In genomic region chr17:77436058-77436442, GRCh38 we compare ENCODE assay signal across 9 cellular contexts.
DNase-seq lines count a peak whose midpoint lies in the region; ATAC-seq, FAIRE-seq and TF ChIP-seq lines count a peak whose summit lies in the region.
"Had no signal": no experiment of that assay in that cellular context is flagged by ENCODE, and none has a peak within 500 bp of the region (broad histone marks: within the 10 kb centered on the region; RNA-seq: fewer than 3 reads in every experiment).

No MANE protein-coding gene starts in this region.

- H3K4me3 Mint-ChIP-seq in naive B cell, result peak overlapping the region in 6 of 8 donors; percentile 47 to 70 (median 58)

- peaks cover 69 to 98% (median 92%) of the 10 kb centered on the region in 3 donors for H3K4me1 Mint-ChIP-seq in naive B cell

- no peak for FAIRE-seq in H54 (lab: Jason Lieb, UNC)

- H3K9me3 ChIP-seq in BLaER1 (no peaks in the 10 kb centered on the region), ectodermal cell (ENCODE audit: control insufficient read depth, low read length) (no peaks in the 10 kb centered on the region)

- peak; percentile 86 for DNase-seq in NCI-H446 treated with DMSO at 0.1 percent for 48 hours (lab: John Stamatoyannopoulos, UW)
- no peak for DNase-seq in naive B cell
- no peak for DNase-seq in H54 (ENCODE audit: insufficient read length, low spot score)
- no peak for DNase-seq in stimulated activated CD4-positive, alpha-beta T cell treated with anti-CD3 and anti-CD28 coated beads, Interleukin-4, amount 100 ng/mL, for 4 hours
- DNase-seq in NCI-H1417 (lab: John Stamatoyannopoulos, UW), result no peak
- no peak for DNase-seq in GM19240 (ENCODE audit: insufficient read length, low spot score)
- DNase-seq: NCI-H187 treated with DMSO at 0.1 percent for 48 hours had no signal

- no peak for ATAC-seq in naive B cell (ENCODE audit: low read depth in 2 of 2)

- H3K27me3 Mint-ChIP-seq in naive B cell, result no peaks in the 10 kb centered on the region

- H3K4me2 ChIP-seq in BLaER1, result peak overlapping the region; percentile 99

- peak overlapping the region; percentile 58; the same call in 1 of the 2 replicates for H3K4me3 ChIP-seq in BLaER1
- H3K4me3 ChIP-seq in ectodermal cell (ENCODE audit: insufficient read depth, low read depth, low read length), result peak overlapping the region; percentile 20

- peak overlapping the region; percentile 99 for H3K27ac ChIP-seq in BLaER1
- peak overlapping the region; percentile 61 for H3K27ac ChIP-seq in ectodermal cell (ENCODE audit: insufficient read depth, low read depth, low read length, poor library complexity, severe bottlenecking)

- no peaks in the 10 kb centered on the region for H3K36me3 Mint-ChIP-seq in naive B cell

- peak overlapping the region in 3 of 6 donors; percentile 82 to 97 (median 84) for H3K27ac Mint-ChIP-seq in naive B cell

- H3K36me3 ChIP-seq in BLaER1 (no peaks in the 10 kb centered on the region), ectodermal cell (ENCODE audit: control insufficient read depth, insufficient read depth, low read length) (no peaks in the 10 kb centered on the region)

- H3K9ac ChIP-seq in BLaER1, result peak overlapping the region; percentile 85

- TF ChIP-seq POLR2A in H54 (IDR thresholded peaks at IDR 0.05; ENCODE audit: low read depth, low read length), result no peak

- no peaks in the 10 kb centered on the region for H3K9me3 Mint-ChIP-seq in naive B cell

- peaks cover 100% of the 10 kb centered on the region for H3K4me1 ChIP-seq in BLaER1
- H3K4me1 ChIP-seq in ectodermal cell (ENCODE audit: control insufficient read depth, insufficient read depth, low read length), result peaks cover 75% of the 10 kb centered on the region

- H3K27me3 ChIP-seq in BLaER1, result no peaks in the 10 kb centered on the region
- no peaks in the 10 kb centered on the region for H3K27me3 ChIP-seq in ectodermal cell (ENCODE audit: control insufficient read depth, insufficient read depth, low read length, poor library complexity, severe bottlenecking)

- WGBS in ectodermal cell, 2 experiments, result 9 to 12% methylated on average over 11 of the region's 11 CpGs

- H4K20me1 ChIP-seq in BLaER1, result no peaks in the 10 kb centered on the region
